ENCODE assay signal across 9 cellular contexts in the genomic region with DNA sequence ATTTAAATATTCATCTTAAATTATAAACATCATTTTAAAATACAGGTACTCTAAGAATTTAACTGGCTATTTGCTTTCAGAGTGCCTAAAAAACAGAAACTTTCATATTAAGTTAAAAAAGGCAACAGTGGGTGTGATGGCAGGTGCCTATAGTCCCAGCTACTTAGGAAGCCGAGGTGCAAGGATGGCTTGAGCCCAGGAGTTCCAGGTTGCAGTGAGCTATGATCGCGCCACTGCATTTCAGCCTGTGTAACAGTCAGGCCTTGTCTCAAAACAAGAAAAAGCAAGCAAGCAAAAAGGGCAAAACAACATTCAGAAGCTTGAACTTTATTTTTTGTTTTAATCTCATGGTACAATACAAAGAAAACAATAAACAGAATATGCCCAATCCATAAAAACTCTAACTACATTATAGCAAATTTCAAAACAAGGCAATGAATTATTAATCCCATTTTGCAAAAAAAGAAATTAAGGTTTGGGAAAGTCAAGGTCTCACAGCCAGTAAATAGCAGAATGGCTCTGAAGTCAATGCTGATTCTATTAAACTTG.
"Had no signal": no experiment of that assay in that cellular context is flagged by ENCODE, and none has a peak within 500 bp of the region (broad histone marks: within the 10 kb centered on the region; RNA-seq: fewer than 3 reads in every experiment).

No MANE protein-coding gene starts in this region.

- H3K4me2 ChIP-seq: GM23338 had no signal

- H2AFZ ChIP-seq: GM23338 had no signal

- FAIRE-seq: H1, H54, HepG2 had no signal

- H3K4me3 ChIP-seq: GM23338 had no signal

- H3K27ac ChIP-seq: HL-60 had no signal

- ATAC-seq: GM23338, HepG2 had no signal

- DNase-seq: H9, HCEC 1CT, HFFc6, KG1 had no signal
